ENCODE assay signal across 8 cellular contexts in the genomic region with DNA sequence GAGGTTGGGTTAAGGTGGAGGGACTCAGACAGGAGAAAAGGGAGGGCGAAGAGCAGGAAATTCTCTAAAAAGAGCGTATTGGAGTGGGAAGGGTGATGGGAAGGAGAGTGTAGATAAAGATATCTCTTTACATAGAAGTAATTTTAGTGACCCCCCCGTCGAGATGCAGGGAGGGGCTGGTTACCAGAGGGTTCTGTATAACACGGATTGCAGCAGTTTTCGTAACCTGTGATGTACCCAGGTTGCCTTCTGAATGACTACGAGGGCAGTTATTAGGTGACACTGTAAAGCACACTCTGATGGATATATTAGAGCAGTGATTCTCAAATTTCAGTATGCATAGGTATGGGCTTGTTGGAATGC. TPM values are rescaled to one million over a fixed set of nuclear protein-coding genes. Genes with fewer than 3 reads are reported as not detected.
DNase-seq lines count a peak whose midpoint lies in the region; ATAC-seq and TF ChIP-seq lines count a peak whose summit lies in the region.

No MANE protein-coding gene starts in this region.

- WGBS in lung, 2 donors, result 6 to 9% methylated on average over 7 of the region's 7 CpGs

- TF ChIP-seq CTCF in cardiac muscle cell (IDR thresholded peaks at IDR 0.05; ENCODE audit: low read depth, low read length) (no peak), lung (IDR thresholded peaks at IDR 0.05; ENCODE audit: control extremely low read depth, extremely low read depth) (no peak), uterus (IDR thresholded peaks at IDR 0.05) (no peak)

- DNase-seq in cardiac muscle cell (ENCODE audit: low read depth in 1 of 2, low spot score in 1 of 2) (no peak), left ventricle myocardium superior (no peak), lung (ENCODE audit: low spot score) (no peak), uterus (no peak), NCI-H226 (no peak)

- intact Hi-C loops in left ventricle myocardium superior (cut with micrococcal nuclease) (no loop called here), uterus (cut with DNase I; ENCODE audit: low total_unique reads) (loop anchor here (10.0 kb wide), 1 partner anchor 80 kb away; no protein-coding TSS in a partner anchor)

- no peaks in the 10 kb centered on the region for H3K9me3 ChIP-seq in cardiac muscle cell (ENCODE audit: low read depth)
- H3K9me3 ChIP-seq in lung (ENCODE audit: control insufficient read depth in 2 of 2, insufficient read depth in 1 of 2, low read length in 1 of 2), result no peaks in the 10 kb centered on the region
- H3K9me3 ChIP-seq in uterus, result no peaks in the 10 kb centered on the region

- no peak for TF ChIP-seq POLR2A in uterus (IDR thresholded peaks at IDR 0.05)

- ATAC-seq in left ventricle myocardium superior (no peak), lung (ENCODE audit: insufficient read depth, low FRiP score) (no peak), GM21528 (IDR thresholded peaks at IDR 0.05; ENCODE audit: low FRiP score, unreplicated experiment) (no peak), HG02852 (IDR thresholded peaks at IDR 0.05; ENCODE audit: unreplicated experiment) (no peak)

- peaks cover 7% of the 10 kb centered on the region for H3K4me1 ChIP-seq in cardiac muscle cell (ENCODE audit: low read depth)
- peaks cover 0 to 10% of the 10 kb centered on the region in 2 donors for H3K4me1 ChIP-seq in lung (ENCODE audit: control insufficient read depth in 2 of 2, insufficient read depth in 2 of 2, low read length in 2 of 2)
- peaks cover 0 to 3% of the 10 kb centered on the region in 2 donors for H3K4me1 ChIP-seq in uterus

- H3K27ac ChIP-seq in cardiac muscle cell (no peak overlapping the region), angular gyrus (ENCODE audit: low read depth, low read length) (peak overlapping the region; percentile 40), lung (ENCODE audit: low read depth in 1 of 2, low read length in 1 of 2) (peak overlapping the region in 1 of 2 donors; percentile 78), uterus (peak overlapping the region; percentile 85 to 90)

- H3K4me3 ChIP-seq in cardiac muscle cell (peak overlapping the region; percentile 81), lung (peak overlapping the region; percentile 72), uterus (peak overlapping the region; percentile 76 to 82)

- H3K27me3 ChIP-seq in cardiac muscle cell (no peaks in the 10 kb centered on the region), lung (ENCODE audit: control insufficient read depth, insufficient read depth) (no peaks in the 10 kb centered on the region), uterus (no peaks in the 10 kb centered on the region)

- H3K36me3 ChIP-seq in cardiac muscle cell (no peaks in the 10 kb centered on the region), lung (ENCODE audit: control insufficient read depth in 2 of 2, insufficient read depth in 2 of 2, low read length in 2 of 2) (no peaks in the 10 kb centered on the region), uterus (no peaks in the 10 kb centered on the region)

RNA-seq across cellular contexts. Expression of gene DNAL1, which starts 0.4 kb away (rescaled TPM):
- 9.3 and 12.2 TPM in 2 replicates for total RNA-seq in cardiac muscle cell
- polyA plus RNA-seq in cardiac muscle cell, result 12.4 and 19.4 TPM in 2 replicates
- 12.0 TPM for total RNA-seq in left ventricle myocardium superior
- total RNA-seq in lung, result 10 to 100 TPM; 25.0 to 25.5 TPM
- polyA plus RNA-seq in lung, result 1 to 10 TPM; 5.7 to 8.3 TPM
- total RNA-seq in uterus, result 10 to 100 TPM in 3 of 4 donors, 1 to 10 TPM in 1; 2.0 to 29.7 (median 23.3) TPM

RNA-seq across cellular contexts. Expression of gene ACOT6, which starts 32.9 kb away (rescaled TPM):
- total RNA-seq in cardiac muscle cell (0.18 and 0.45 TPM in 2 replicates), left ventricle myocardium superior (not detected), lung (not detected), uterus (not detected)
- polyA plus RNA-seq in cardiac muscle cell (0.59 TPM in 1 of 2 replicates, not detected in the other), lung (not detected)

RNA-seq across cellular contexts. Expression of gene ACOT4, which starts 53.6 kb away (rescaled TPM):
- total RNA-seq in cardiac muscle cell (0.24 and 0.42 TPM in 2 replicates), left ventricle myocardium superior (0.84 TPM), lung (1 to 10 TPM in 1 of 2 donors, under 1 TPM in 1; 0.60 to 4.2 TPM), uterus (1 to 10 TPM in 1 of 4 donors, under 1 TPM in 1, not detected in 2; 0.61 to 1.5 TPM)
- polyA plus RNA-seq in cardiac muscle cell (0.32 and 0.61 TPM in 2 replicates), lung (1 to 10 TPM; 1.8 to 2.3 TPM)
